1 cellular context compared by ENCODE assay signal in the genomic region with DNA sequence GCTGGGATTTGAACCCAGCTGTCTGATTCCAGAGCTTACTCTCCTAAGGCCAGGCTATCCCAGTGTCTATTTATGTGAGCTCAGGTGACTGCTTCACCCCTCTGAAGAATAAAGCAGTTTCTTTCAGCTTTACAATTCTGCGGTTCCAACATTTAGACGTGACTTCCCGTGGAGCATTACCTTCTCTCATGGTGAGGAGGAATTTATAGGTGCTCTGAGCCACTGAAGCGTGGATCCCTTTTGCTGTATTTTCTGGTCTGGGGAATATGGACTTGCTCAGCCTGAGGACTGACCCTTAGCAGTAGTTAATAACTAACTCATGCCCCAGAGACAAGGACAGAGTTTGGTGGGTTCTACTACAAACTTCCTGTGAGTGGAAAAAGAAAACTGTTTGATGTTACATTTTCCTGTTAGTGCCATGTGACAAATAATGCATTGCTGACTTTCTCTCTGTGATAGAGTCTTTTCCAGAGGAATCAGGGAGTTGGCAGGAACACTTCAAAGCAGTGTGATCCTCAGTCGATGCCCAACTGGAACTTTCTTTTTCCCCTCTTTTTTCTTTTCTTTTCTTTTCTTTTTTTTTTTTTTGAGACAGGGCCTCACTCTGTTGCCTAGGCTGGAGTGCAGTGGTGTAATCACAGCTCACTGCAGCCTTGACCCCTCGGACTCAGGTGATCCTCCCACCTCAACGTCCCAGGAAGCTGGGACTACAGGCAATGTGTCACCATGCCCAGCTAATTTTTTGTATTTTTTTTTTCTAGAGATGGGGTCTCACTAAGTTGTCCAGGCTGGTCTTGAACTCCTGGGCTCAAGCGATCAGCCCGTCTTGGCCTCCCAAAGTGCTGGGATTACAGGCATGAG.
A peak's percentile ranks its signal among the peaks of the same experiment; 100 is the strongest.
TF ChIP-seq lines count a peak whose summit lies in the region.

No MANE protein-coding gene starts in this region.

TF ChIP-seq in HepG2, 621 proteins besides CTCF, POLR2A, EP300 and RAD21 (continued from another document and continues in another):
- peak; percentile 54; the same call in 1 of the 2 replicates for TF ChIP-seq ZNF574 (CRISPR knock-in tag; IDR thresholded peaks at IDR 0.05)
- no peak for TF ChIP-seq ZMAT5 (CRISPR knock-in tag; IDR thresholded peaks at IDR 0.05; ENCODE audit: borderline replicate concordance, low read depth)
- no peak for TF ChIP-seq FOXM1 (CRISPR knock-in tag; IDR thresholded peaks at IDR 0.05)
- no peak for TF ChIP-seq PLRG1 (conservative IDR thresholded peaks at IDR 0.05)
- TF ChIP-seq KLF12 (CRISPR knock-in tag; IDR thresholded peaks at IDR 0.05; ENCODE audit: borderline replicate concordance) = 0 out of 2 replicates have a peak, but pooled peaks have one; percentile 59
- peak; percentile 40 for TF ChIP-seq CBX1 (IDR thresholded peaks at IDR 0.05; ENCODE audit: low read depth)
- peak; percentile 53 for TF ChIP-seq THAP11 (CRISPR knock-in tag; IDR thresholded peaks at IDR 0.05)
- TF ChIP-seq ZNF354B (CRISPR knock-in tag; IDR thresholded peaks at IDR 0.05) = peak; percentile 65; the same call in 1 of the 2 replicates
- peak; percentile 86 for TF ChIP-seq ZMYM4 (CRISPR knock-in tag; IDR thresholded peaks at IDR 0.05)
- TF ChIP-seq HHEX (CRISPR knock-in tag; IDR thresholded peaks at IDR 0.05) = no peak
- TF ChIP-seq NFKBIZ (CRISPR knock-in tag; IDR thresholded peaks at IDR 0.05) = peak; percentile 33; the same call in 1 of the 2 replicates
- peak; percentile 83; the same call in 1 of the 2 replicates for TF ChIP-seq ZNF772 (CRISPR knock-in tag; IDR thresholded peaks at IDR 0.05)
- TF ChIP-seq DMAP1 (CRISPR knock-in tag; IDR thresholded peaks at IDR 0.05) = no peak; the same call in none of the 2 replicates
- no peak for TF ChIP-seq GABPA (IDR thresholded peaks at IDR 0.05; ENCODE audit: low read depth, low read length)
- TF ChIP-seq GABPA (CRISPR knock-in tag; IDR thresholded peaks at IDR 0.05; ENCODE audit: low read depth) = peak; percentile 78
- TF ChIP-seq ZBTB3 (CRISPR knock-in tag; IDR thresholded peaks at IDR 0.05; ENCODE audit: borderline replicate concordance, low read depth) = peak; percentile 12; the same call in 1 of the 2 replicates
- TF ChIP-seq ZMYM3 (CRISPR knock-in tag; IDR thresholded peaks at IDR 0.05) = peak; percentile 99
- no peak for TF ChIP-seq ZNF282 (IDR thresholded peaks at IDR 0.05; ENCODE audit: partially characterized antibody)
- TF ChIP-seq CEBPG (CRISPR knock-in tag; IDR thresholded peaks at IDR 0.05) = peak; percentile 82
- 0 out of 2 replicates have a peak, but pooled peaks have one; percentile 22 for TF ChIP-seq ARNT2 (CRISPR knock-in tag; IDR thresholded peaks at IDR 0.05; ENCODE audit: low read depth)
- TF ChIP-seq, protein P1, sequence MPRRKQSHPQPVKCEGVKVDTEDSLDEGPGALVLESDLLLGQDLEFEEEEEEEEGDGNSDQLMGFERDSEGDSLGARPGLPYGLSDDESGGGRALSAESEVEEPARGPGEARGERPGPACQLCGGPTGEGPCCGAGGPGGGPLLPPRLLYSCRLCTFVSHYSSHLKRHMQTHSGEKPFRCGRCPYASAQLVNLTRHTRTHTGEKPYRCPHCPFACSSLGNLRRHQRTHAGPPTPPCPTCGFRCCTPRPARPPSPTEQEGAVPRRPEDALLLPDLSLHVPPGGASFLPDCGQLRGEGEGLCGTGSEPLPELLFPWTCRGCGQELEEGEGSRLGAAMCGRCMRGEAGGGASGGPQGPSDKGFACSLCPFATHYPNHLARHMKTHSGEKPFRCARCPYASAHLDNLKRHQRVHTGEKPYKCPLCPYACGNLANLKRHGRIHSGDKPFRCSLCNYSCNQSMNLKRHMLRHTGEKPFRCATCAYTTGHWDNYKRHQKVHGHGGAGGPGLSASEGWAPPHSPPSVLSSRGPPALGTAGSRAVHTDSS (CRISPR knock-in tag; conservative IDR thresholded peaks at IDR 0.05) = no peak
- peak; percentile 68 for TF ChIP-seq PHF5A (CRISPR knock-in tag; IDR thresholded peaks at IDR 0.05; ENCODE audit: low read depth, unreplicated experiment)
- peak; percentile 38; the same call in 1 of the 2 replicates for TF ChIP-seq RFXANK (CRISPR knock-in tag; IDR thresholded peaks at IDR 0.05)
- TF ChIP-seq TFAP4 (IDR thresholded peaks at IDR 0.05; ENCODE audit: borderline replicate concordance, low read depth) = peak; percentile 73; the same call in 1 of the 2 replicates
- TF ChIP-seq EEA1 (CRISPR knock-in tag; IDR thresholded peaks at IDR 0.05; ENCODE audit: borderline replicate concordance) = no peak
- TF ChIP-seq ZNF567 (CRISPR knock-in tag; IDR thresholded peaks at IDR 0.05; ENCODE audit: borderline replicate concordance) = peak; percentile 47; the same call in 1 of the 2 replicates
- TF ChIP-seq ZNF343 (CRISPR knock-in tag; IDR thresholded peaks at IDR 0.05) = no peak
- TF ChIP-seq, protein P2, sequence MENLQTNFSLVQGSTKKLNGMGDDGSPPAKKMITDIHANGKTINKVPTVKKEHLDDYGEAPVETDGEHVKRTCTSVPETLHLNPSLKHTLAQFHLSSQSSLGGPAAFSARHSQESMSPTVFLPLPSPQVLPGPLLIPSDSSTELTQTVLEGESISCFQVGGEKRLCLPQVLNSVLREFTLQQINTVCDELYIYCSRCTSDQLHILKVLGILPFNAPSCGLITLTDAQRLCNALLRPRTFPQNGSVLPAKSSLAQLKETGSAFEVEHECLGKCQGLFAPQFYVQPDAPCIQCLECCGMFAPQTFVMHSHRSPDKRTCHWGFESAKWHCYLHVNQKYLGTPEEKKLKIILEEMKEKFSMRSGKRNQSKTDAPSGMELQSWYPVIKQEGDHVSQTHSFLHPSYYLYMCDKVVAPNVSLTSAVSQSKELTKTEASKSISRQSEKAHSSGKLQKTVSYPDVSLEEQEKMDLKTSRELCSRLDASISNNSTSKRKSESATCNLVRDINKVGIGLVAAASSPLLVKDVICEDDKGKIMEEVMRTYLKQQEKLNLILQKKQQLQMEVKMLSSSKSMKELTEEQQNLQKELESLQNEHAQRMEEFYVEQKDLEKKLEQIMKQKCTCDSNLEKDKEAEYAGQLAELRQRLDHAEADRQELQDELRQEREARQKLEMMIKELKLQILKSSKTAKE (CRISPR knock-in tag; IDR thresholded peaks at IDR 0.05; ENCODE audit: borderline replicate concordance) = no peak
- peak; percentile 63 for TF ChIP-seq ZBTB38 (CRISPR knock-in tag; IDR thresholded peaks at IDR 0.05)
- TF ChIP-seq ZNF792 (CRISPR knock-in tag; IDR thresholded peaks at IDR 0.05) = peak; percentile 24; the same call in 1 of the 2 replicates
- peak; percentile 90 for TF ChIP-seq ZNF280D (CRISPR knock-in tag; IDR thresholded peaks at IDR 0.05)
- TF ChIP-seq EZH2 (conservative IDR thresholded peaks at IDR 0.05; ENCODE audit: low read depth, low read length) = no peak
- 0 out of 2 replicates have a peak, but pooled peaks have one; percentile 22 for TF ChIP-seq ZBTB43 (CRISPR knock-in tag; conservative IDR thresholded peaks at IDR 0.05)
- TF ChIP-seq ZFP41 (CRISPR knock-in tag; IDR thresholded peaks at IDR 0.05; ENCODE audit: borderline replicate concordance) = no peak
- TF ChIP-seq POLR2AphosphoS5 (IDR thresholded peaks at IDR 0.05; ENCODE audit: low read depth, low read length) = peak; percentile 98
- TF ChIP-seq ZNF335 (CRISPR knock-in tag; IDR thresholded peaks at IDR 0.05) = 0 out of 2 replicates have a peak, but pooled peaks have one; percentile 65
- TF ChIP-seq TBL1XR1 (IDR thresholded peaks at IDR 0.05; ENCODE audit: borderline replicate concordance, low read length, partially characterized antibody) = peak; percentile 76
- TF ChIP-seq, protein P3, sequence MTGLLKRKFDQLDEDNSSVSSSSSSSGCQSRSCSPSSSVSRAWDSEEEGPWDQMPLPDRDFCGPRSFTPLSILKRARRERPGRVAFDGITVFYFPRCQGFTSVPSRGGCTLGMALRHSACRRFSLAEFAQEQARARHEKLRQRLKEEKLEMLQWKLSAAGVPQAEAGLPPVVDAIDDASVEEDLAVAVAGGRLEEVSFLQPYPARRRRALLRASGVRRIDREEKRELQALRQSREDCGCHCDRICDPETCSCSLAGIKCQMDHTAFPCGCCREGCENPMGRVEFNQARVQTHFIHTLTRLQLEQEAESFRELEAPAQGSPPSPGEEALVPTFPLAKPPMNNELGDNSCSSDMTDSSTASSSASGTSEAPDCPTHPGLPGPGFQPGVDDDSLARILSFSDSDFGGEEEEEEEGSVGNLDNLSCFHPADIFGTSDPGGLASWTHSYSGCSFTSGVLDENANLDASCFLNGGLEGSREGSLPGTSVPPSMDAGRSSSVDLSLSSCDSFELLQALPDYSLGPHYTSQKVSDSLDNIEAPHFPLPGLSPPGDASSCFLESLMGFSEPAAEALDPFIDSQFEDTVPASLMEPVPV (CRISPR knock-in tag; IDR thresholded peaks at IDR 0.05) = peak; percentile 73; the same call in 1 of the 2 replicates
- TF ChIP-seq, protein P4, sequence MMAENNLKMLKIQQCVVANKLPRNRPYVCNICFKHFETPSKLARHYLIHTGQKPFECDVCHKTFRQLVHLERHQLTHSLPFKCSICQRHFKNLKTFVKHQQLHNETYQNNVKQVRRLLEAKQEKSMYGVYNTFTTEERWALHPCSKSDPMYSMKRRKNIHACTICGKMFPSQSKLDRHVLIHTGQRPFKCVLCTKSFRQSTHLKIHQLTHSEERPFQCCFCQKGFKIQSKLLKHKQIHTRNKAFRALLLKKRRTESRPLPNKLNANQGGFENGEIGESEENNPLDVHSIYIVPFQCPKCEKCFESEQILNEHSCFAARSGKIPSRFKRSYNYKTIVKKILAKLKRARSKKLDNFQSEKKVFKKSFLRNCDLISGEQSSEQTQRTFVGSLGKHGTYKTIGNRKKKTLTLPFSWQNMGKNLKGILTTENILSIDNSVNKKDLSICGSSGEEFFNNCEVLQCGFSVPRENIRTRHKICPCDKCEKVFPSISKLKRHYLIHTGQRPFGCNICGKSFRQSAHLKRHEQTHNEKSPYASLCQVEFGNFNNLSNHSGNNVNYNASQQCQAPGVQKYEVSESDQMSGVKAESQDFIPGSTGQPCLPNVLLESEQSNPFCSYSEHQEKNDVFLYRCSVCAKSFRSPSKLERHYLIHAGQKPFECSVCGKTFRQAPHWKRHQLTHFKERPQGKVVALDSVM (CRISPR knock-in tag; IDR thresholded peaks at IDR 0.05) = no peak
- peak; percentile 91 for TF ChIP-seq ZNF605 (CRISPR knock-in tag; IDR thresholded peaks at IDR 0.05)
- TF ChIP-seq MLLT10 (CRISPR knock-in tag; IDR thresholded peaks at IDR 0.05) = no peak
- TF ChIP-seq BCL6 (CRISPR knock-in tag; IDR thresholded peaks at IDR 0.05) = 0 out of 2 replicates have a peak, but pooled peaks have one; percentile 8
